2 cellular contexts compared by ENCODE assay signal in genomic region chr2:36453652-36454051, GRCh38.
TF ChIP-seq lines count a peak whose summit lies in the region.

No MANE protein-coding gene starts in this region.

TF ChIP-seq in HCT116, 20 proteins besides CTCF, POLR2A, EP300 and RAD21 (continued from another document):
- TF ChIP-seq ZBTB33 (IDR thresholded peaks at IDR 0.05; ENCODE audit: extremely low read depth, insufficient replicate concordance, low read length) (no peak), ELF1 (IDR thresholded peaks at IDR 0.05; ENCODE audit: borderline replicate concordance, low read depth) (no peak), SRF (IDR thresholded peaks at IDR 0.05; ENCODE audit: low read depth) (no peak), REST (IDR thresholded peaks at IDR 0.05; ENCODE audit: low read depth) (no peak), JUND (IDR thresholded peaks at IDR 0.05) (no peak), ZNF274 (IDR thresholded peaks at IDR 0.05; ENCODE audit: low read depth, low read length) (no peak), TCF7L2 (IDR thresholded peaks at IDR 0.05; ENCODE audit: borderline replicate concordance, extremely low read depth, insufficient read depth, insufficient read length) (no peak)

TF ChIP-seq in WTC11, 78 proteins besides CTCF, POLR2A, EP300 and RAD21 (continued from another document):
- TF ChIP-seq ERG (CRISPR knock-in tag; IDR thresholded peaks at IDR 0.05) (no peak), SOX15 (CRISPR knock-in tag; IDR thresholded peaks at IDR 0.05) (no peak), ATF3 (CRISPR knock-in tag; conservative IDR thresholded peaks at IDR 0.05) (no peak), ZNF425 (CRISPR knock-in tag; conservative IDR thresholded peaks at IDR 0.05) (no peak)
TF ChIP-seq in WTC11: peak in this region for 0.
